ENCODE assay signal across 11 cellular contexts in the genomic region with DNA sequence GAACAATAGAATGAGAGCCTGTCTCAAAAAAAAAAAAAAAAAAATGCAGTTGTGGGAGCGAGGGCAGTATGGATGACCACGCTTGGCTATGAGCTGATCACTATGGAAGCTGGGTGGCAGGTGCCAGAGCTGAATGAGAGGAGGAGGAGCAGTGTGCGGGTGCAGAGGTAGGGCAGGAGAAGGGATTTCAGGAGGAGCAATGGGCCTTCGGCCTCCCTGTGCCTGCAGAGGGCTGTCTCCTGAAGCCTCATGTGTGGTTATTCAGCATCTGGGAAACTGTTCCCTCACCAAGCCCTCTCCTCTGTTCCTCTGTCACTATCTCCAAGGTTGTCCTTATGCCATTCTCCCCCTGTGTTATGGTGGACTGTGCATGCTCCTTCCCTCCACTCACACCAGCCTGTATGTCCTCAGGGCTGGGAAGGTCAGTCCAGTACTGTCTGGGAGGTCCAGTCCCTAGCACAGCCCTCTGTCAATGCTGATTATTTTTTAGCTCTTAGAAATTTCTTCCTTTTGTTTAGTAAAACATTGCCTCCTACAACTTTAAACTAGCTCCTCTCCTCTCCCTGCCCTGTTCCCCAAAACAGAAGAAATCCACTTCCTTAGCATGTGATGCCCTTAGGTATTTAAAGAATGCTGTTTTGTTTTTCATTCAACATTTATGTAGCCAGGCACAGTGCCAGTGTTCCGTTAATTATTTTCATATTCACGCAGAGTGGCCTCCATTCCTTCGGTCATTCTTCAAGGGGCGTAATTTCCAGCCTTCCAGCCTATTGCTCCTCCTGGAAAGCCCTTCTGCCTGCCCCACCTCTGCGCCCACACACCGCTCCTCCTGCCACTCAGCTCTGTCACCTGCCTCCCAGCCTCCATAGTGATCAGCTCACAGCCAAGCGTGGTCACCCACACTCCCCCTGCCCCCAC. TPM values are rescaled to one million over a fixed set of nuclear protein-coding genes. Genes with fewer than 3 reads are reported as not detected.
DNase-seq lines count a peak whose midpoint lies in the region; TF ChIP-seq lines count a peak whose summit lies in the region.
"Had no signal": no experiment of that assay in that cellular context is flagged by ENCODE, and none has a peak within 500 bp of the region (broad histone marks: within the 10 kb centered on the region; RNA-seq: fewer than 3 reads in every experiment).

No MANE protein-coding gene starts in this region.

- no peaks in the 10 kb centered on the region for H3K9me3 Mint-ChIP-seq in CD4-positive, alpha-beta memory T cell

- no peak overlapping the region for H3K4me3 Mint-ChIP-seq in CD4-positive, alpha-beta memory T cell

- no peak overlapping the region for H3K9ac ChIP-seq in colonic mucosa (ENCODE audit: low read depth in 2 of 2, low read length in 2 of 2)

- POLR2A ChIA-PET in CD4-positive, alpha-beta memory T cell (lab: Charles Lee; ENCODE audit: partially characterized antibody), result no interaction called here

- H3K4me3 ChIP-seq in CD4-positive, alpha-beta memory T cell (ENCODE audit: low read length in 2 of 2), result no peak overlapping the region
- H3K4me3 ChIP-seq in dorsolateral prefrontal cortex (no peak overlapping the region), colonic mucosa (no peak overlapping the region)
- H3K4me3 ChIP-seq: ascending aorta had no signal

- no peaks in the 10 kb centered on the region for H3K36me3 ChIP-seq in CD4-positive, alpha-beta memory T cell (ENCODE audit: insufficient read depth, low read length)
- H3K36me3 ChIP-seq in colonic mucosa, result no peaks in the 10 kb centered on the region
- H3K36me3 ChIP-seq: ascending aorta, WERI-Rb-1 had no signal

- intact Hi-C loops in CD4-positive, alpha-beta memory T cell (cut with micrococcal nuclease), result no loop called here
- intact Hi-C loops in dorsolateral prefrontal cortex (cut with DNase I), result no loop called here
- intact Hi-C loops in colonic mucosa (cut with DNase I), result no loop called here

- peak overlapping the region in 1 of 7 donors; percentile 39 for H3K27ac Mint-ChIP-seq in CD4-positive, alpha-beta memory T cell

- H3K27me3 Mint-ChIP-seq in CD4-positive, alpha-beta memory T cell, result no peaks in the 10 kb centered on the region

- H3K27ac ChIP-seq in CD4-positive, alpha-beta memory T cell (ENCODE audit: low read depth, low read length), result no peak overlapping the region
- H3K27ac ChIP-seq in dorsolateral prefrontal cortex (peak overlapping the region in 8 of 59 donors; percentile 5 to 64 (median 43)), colonic mucosa (no peak overlapping the region)
- H3K27ac ChIP-seq: WERI-Rb-1 had no signal

- no peaks in the 10 kb centered on the region for H3K4me1 Mint-ChIP-seq in CD4-positive, alpha-beta memory T cell

- H3K36me3 Mint-ChIP-seq in CD4-positive, alpha-beta memory T cell, result no peaks in the 10 kb centered on the region

- CTCF ChIA-PET in CD4-positive, alpha-beta memory T cell (lab: Charles Lee; ENCODE audit: partially characterized antibody), result interaction anchor here (0.6 kb wide), 1 partner anchor 187 kb away, joined by 3 read pairs; no protein-coding TSS in a partner anchor

- no peak for TF ChIP-seq CTCF in dorsolateral prefrontal cortex (IDR thresholded peaks at IDR 0.05 in 54 of 56, conservative IDR thresholded peaks at IDR 0.05 in 2 of 56; ENCODE audit: low read depth in 1 of 56, partially characterized antibody in 56 of 56)
- TF ChIP-seq CTCF in colonic mucosa (IDR thresholded peaks at IDR 0.05), result no peak

- no peaks in the 10 kb centered on the region for H3K9me3 ChIP-seq in CD4-positive, alpha-beta memory T cell (ENCODE audit: control insufficient read depth in 1 of 2, low read length in 2 of 2)
- H3K9me3 ChIP-seq in colonic mucosa, result no peaks in the 10 kb centered on the region
- H3K9me3 ChIP-seq: ascending aorta had no signal

- H3K4me1 ChIP-seq in CD4-positive, alpha-beta memory T cell (ENCODE audit: insufficient read depth, low read length), result no peaks in the 10 kb centered on the region
- H3K4me1 ChIP-seq in colonic mucosa, result no peaks in the 10 kb centered on the region

- DNase-seq in H4 (ENCODE audit: low spot score) (peak; percentile 39), amniotic epithelial cell (ENCODE audit: low read depth) (peak; percentile 42), hepatic stellate cell (ENCODE audit: low spot score) (peak; percentile 68), smooth muscle cell of the brain vasculature (ENCODE audit: low read depth, low spot score) (peak; percentile 24), dorsolateral prefrontal cortex (no peak), colonic mucosa (no peak)
- DNase-seq in CD4-positive, alpha-beta memory T cell, result no peak
- no peak for DNase-seq in effector CD8-positive, alpha-beta T cell (lab: John Stamatoyannopoulos, UW)
- DNase-seq: NCI-H1092 treated with DMSO at 0.1 percent for 48 hours, WERI-Rb-1 had no signal

- no peaks in the 10 kb centered on the region for H3K27me3 ChIP-seq in CD4-positive, alpha-beta memory T cell (ENCODE audit: insufficient read depth, low read length)
- H3K27me3 ChIP-seq in dorsolateral prefrontal cortex (no peaks in the 10 kb centered on the region), colonic mucosa (no peaks in the 10 kb centered on the region)
- H3K27me3 ChIP-seq: ascending aorta had no signal

RNA-seq across cellular contexts. Expression of a gene that starts 48.9 kb away (rescaled TPM):
- 5.2 TPM in 1 of 2 replicates, not detected in the other for total RNA-seq in H4 (2014; rRNA removed; shearing (Covaris generic))
- 1 to 10 TPM; 7.8 to 8.2 TPM for total RNA-seq in CD4-positive, alpha-beta memory T cell
- 1 to 10 TPM; 6.7 to 7.2 TPM for polyA plus RNA-seq in CD4-positive, alpha-beta memory T cell
- total RNA-seq in dorsolateral prefrontal cortex (1 to 10 TPM; 1.3 to 8.3 (median 4.6) TPM), colonic mucosa (1 to 10 TPM; 3.3 to 4.7 TPM)
- total RNA-seq: ascending aorta had no signal

Comparison
In these comparisons a context has a peak if more than half of its experiments do, and no peak if none do; other contexts are left out.
1. DNase-seq: peak in H4 (single experiment), amniotic epithelial cell (single experiment), hepatic stellate cell (single experiment) and smooth muscle cell of the brain vasculature (single experiment); none in CD4-positive, alpha-beta memory T cell (0 of 5), dorsolateral prefrontal cortex (0 of 10), effector CD8-positive, alpha-beta T cell (single experiment) and colonic mucosa (single experiment).